In the genomic region with DNA sequence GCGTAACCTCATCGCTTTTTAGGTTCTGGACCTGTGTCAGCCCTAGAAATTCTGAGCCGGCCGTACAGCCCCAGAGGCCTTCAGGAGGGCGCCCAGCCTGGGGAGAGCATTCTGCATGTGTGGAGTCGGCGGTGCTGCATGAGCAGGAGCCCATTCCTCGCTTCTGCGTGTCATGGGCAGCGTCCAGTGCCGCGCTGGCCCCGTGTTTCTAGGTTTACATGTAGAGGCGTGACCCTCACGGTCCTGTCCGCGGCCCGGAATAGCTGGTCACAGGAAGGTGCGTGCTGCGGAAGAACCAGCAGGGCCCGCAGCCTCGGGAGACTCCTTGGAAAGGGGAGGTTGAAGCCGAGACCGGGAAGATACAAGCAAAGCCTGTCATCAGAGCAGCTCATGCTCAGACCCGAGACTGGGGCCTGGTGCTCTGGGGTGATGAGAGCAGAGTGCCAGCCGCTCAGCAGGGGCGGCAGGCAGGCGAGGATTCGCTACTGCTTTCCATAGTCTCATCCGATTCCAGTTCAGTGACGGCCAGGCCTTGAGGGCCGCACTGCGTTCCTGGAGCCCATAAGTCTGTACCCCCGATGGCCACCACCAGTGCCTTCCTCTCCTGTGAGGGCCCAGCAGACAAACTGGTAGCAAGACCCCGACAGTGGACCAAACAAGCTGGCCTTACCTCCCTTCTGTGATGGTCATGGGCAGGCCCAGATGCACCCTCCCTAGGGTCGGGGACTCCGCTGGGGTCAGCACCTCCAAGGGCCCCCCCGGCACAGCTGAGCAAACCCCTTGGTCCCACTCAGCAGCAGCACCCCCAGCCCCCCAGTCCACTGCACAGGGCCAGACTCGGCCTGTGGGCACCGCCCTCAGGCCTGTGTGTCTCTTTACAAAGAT, we compare ENCODE assay signal across 2 cellular contexts.
TF ChIP-seq lines count a peak whose summit lies in the region.

No MANE protein-coding gene starts in this region.

TF ChIP-seq in SK-N-SH treated with all-trans-retinoic acid at 6 μM for 48 hours, 23 proteins besides CTCF, POLR2A, EP300 and RAD21 (continued from another document):
- TF ChIP-seq, protein P1, sequence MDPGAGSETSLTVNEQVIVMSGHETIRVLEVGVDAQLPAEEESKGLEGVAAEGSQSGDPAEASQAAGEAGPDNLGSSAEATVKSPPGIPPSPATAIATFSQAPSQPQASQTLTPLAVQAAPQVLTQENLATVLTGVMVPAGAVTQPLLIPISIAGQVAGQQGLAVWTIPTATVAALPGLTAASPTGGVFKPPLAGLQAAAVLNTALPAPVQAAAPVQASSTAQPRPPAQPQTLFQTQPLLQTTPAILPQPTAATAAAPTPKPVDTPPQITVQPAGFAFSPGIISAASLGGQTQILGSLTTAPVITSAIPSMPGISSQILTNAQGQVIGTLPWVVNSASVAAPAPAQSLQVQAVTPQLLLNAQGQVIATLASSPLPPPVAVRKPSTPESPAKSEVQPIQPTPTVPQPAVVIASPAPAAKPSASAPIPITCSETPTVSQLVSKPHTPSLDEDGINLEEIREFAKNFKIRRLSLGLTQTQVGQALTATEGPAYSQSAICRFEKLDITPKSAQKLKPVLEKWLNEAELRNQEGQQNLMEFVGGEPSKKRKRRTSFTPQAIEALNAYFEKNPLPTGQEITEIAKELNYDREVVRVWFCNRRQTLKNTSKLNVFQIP (CRISPR knock-in tag; IDR thresholded peaks at IDR 0.05; ENCODE audit: borderline replicate concordance, low read depth): no peak
- TF ChIP-seq TOX (CRISPR knock-in tag; IDR thresholded peaks at IDR 0.05; ENCODE audit: borderline replicate concordance) (no peak), ZNF565 (CRISPR knock-in tag; conservative IDR thresholded peaks at IDR 0.05; ENCODE audit: low read depth) (no peak), OSR1 (CRISPR knock-in tag; IDR thresholded peaks at IDR 0.05) (no peak), ISL1 (CRISPR knock-in tag; IDR thresholded peaks at IDR 0.05) (no peak)
- TF ChIP-seq, protein P2, sequence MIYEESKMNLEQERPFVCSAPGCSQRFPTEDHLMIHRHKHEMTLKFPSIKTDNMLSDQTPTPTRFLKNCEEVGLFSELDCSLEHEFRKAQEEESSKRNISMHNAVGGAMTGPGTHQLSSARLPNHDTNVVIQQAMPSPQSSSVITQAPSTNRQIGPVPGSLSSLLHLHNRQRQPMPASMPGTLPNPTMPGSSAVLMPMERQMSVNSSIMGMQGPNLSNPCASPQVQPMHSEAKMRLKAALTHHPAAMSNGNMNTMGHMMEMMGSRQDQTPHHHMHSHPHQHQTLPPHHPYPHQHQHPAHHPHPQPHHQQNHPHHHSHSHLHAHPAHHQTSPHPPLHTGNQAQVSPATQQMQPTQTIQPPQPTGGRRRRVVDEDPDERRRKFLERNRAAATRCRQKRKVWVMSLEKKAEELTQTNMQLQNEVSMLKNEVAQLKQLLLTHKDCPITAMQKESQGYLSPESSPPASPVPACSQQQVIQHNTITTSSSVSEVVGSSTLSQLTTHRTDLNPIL (CRISPR knock-in tag; IDR thresholded peaks at IDR 0.05; ENCODE audit: low read depth): no peak

TF ChIP-seq in SK-N-SH, 30 proteins besides CTCF, POLR2A, EP300 and RAD21 (continued from another document):
- TF ChIP-seq, protein P3, sequence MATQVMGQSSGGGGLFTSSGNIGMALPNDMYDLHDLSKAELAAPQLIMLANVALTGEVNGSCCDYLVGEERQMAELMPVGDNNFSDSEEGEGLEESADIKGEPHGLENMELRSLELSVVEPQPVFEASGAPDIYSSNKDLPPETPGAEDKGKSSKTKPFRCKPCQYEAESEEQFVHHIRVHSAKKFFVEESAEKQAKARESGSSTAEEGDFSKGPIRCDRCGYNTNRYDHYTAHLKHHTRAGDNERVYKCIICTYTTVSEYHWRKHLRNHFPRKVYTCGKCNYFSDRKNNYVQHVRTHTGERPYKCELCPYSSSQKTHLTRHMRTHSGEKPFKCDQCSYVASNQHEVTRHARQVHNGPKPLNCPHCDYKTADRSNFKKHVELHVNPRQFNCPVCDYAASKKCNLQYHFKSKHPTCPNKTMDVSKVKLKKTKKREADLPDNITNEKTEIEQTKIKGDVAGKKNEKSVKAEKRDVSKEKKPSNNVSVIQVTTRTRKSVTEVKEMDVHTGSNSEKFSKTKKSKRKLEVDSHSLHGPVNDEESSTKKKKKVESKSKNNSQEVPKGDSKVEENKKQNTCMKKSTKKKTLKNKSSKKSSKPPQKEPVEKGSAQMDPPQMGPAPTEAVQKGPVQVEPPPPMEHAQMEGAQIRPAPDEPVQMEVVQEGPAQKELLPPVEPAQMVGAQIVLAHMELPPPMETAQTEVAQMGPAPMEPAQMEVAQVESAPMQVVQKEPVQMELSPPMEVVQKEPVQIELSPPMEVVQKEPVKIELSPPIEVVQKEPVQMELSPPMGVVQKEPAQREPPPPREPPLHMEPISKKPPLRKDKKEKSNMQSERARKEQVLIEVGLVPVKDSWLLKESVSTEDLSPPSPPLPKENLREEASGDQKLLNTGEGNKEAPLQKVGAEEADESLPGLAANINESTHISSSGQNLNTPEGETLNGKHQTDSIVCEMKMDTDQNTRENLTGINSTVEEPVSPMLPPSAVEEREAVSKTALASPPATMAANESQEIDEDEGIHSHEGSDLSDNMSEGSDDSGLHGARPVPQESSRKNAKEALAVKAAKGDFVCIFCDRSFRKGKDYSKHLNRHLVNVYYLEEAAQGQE (IDR thresholded peaks at IDR 0.05; ENCODE audit: low read depth, low read length): no peak
- no peak for TF ChIP-seq CHD2 (IDR thresholded peaks at IDR 0.05; ENCODE audit: low read length, partially characterized antibody)
- TF ChIP-seq, protein P4, sequence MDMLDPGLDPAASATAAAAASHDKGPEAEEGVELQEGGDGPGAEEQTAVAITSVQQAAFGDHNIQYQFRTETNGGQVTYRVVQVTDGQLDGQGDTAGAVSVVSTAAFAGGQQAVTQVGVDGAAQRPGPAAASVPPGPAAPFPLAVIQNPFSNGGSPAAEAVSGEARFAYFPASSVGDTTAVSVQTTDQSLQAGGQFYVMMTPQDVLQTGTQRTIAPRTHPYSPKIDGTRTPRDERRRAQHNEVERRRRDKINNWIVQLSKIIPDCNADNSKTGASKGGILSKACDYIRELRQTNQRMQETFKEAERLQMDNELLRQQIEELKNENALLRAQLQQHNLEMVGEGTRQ (IDR thresholded peaks at IDR 0.05; ENCODE audit: borderline replicate concordance, low read depth, low read length): no peak
